1 cellular context compared by ENCODE assay signal in genomic region chr10:73908853-73909611, GRCh38.
TF ChIP-seq lines count a peak whose summit lies in the region.

No MANE protein-coding gene starts in this region.

TF ChIP-seq in HEK293, 187 proteins besides CTCF, POLR2A, EP300 and RAD21 (continued from another document and continues in another):
- peak; percentile 71; the same call in 1 of the 2 replicates for TF ChIP-seq TSHZ1 (tag by site-specific recombination; IDR thresholded peaks at IDR 0.05; ENCODE audit: borderline replicate concordance)
- 0 out of 2 replicates have a peak, but pooled peaks have one; percentile 20 for TF ChIP-seq ZNF518A (tag by site-specific recombination; conservative IDR thresholded peaks at IDR 0.05; ENCODE audit: low read depth)
- no peak for TF ChIP-seq ZNF473 (tag by site-specific recombination; IDR thresholded peaks at IDR 0.05)
- no peak for TF ChIP-seq ZNF548 (tag by site-specific recombination; IDR thresholded peaks at IDR 0.05)
- 0 out of 2 replicates have a peak, but pooled peaks have one; percentile 6 for TF ChIP-seq ZSCAN4 (tag by site-specific recombination; IDR thresholded peaks at IDR 0.05)
- no peak for TF ChIP-seq ZNF132 (tag by site-specific recombination; IDR thresholded peaks at IDR 0.05; ENCODE audit: borderline replicate concordance)
- TF ChIP-seq ZNF621 (tag by site-specific recombination; IDR thresholded peaks at IDR 0.05), result no peak
- no peak for TF ChIP-seq HOXC10 (CRISPR knock-in tag; IDR thresholded peaks at IDR 0.05)
- no peak for TF ChIP-seq ZNF221 (tag by site-specific recombination; IDR thresholded peaks at IDR 0.05; ENCODE audit: borderline replicate concordance)
- no peak for TF ChIP-seq GLI4 (tag by site-specific recombination; IDR thresholded peaks at IDR 0.05)
- TF ChIP-seq ZNF416 (tag by site-specific recombination; IDR thresholded peaks at IDR 0.05), result no peak
- TF ChIP-seq ZNF292 (tag by site-specific recombination; IDR thresholded peaks at IDR 0.05; ENCODE audit: borderline replicate concordance, low read depth), result 0 out of 2 replicates have a peak, but pooled peaks have one; percentile 2
- peak; percentile 29; the same call in 1 of the 2 replicates for TF ChIP-seq ZFP69B (tag by site-specific recombination; IDR thresholded peaks at IDR 0.05)
- TF ChIP-seq ZNF16 (tag by site-specific recombination; IDR thresholded peaks at IDR 0.05; ENCODE audit: low read depth), result no peak
- TF ChIP-seq SETDB1 (IDR thresholded peaks at IDR 0.05; ENCODE audit: insufficient read length, low read length), result peak; percentile 25
- no peak for TF ChIP-seq FEZF1 (tag by site-specific recombination; IDR thresholded peaks at IDR 0.05)
- TF ChIP-seq ZBTB11 (tag by site-specific recombination; conservative IDR thresholded peaks at IDR 0.05; ENCODE audit: low read depth), result peak; percentile 80
- TF ChIP-seq ZFP41 (tag by site-specific recombination; IDR thresholded peaks at IDR 0.05; ENCODE audit: borderline replicate concordance), result no peak
- peak; percentile 96 for TF ChIP-seq EGR2 (tag by site-specific recombination; IDR thresholded peaks at IDR 0.05; ENCODE audit: low read depth)
- no peak for TF ChIP-seq ZNF18 (tag by site-specific recombination; IDR thresholded peaks at IDR 0.05)
- peak; percentile 70; the same call in 1 of the 2 replicates for TF ChIP-seq TRIM28 (IDR thresholded peaks at IDR 0.05; ENCODE audit: borderline replicate concordance, low read length)
- no peak for TF ChIP-seq ZNF26 (tag by site-specific recombination; IDR thresholded peaks at IDR 0.05)
- peak; percentile 59 for TF ChIP-seq KLF8 (tag by site-specific recombination; IDR thresholded peaks at IDR 0.05)
- no peak for TF ChIP-seq ZNF624 (tag by site-specific recombination; IDR thresholded peaks at IDR 0.05)
- TF ChIP-seq ZNF610 (tag by site-specific recombination; IDR thresholded peaks at IDR 0.05; ENCODE audit: borderline replicate concordance), result no peak
- 0 out of 2 replicates have a peak, but pooled peaks have one; percentile 60 for TF ChIP-seq ZNF324 (tag by site-specific recombination; IDR thresholded peaks at IDR 0.05)
- peak; percentile 62; the same call in 1 of the 2 replicates for TF ChIP-seq ZNF639 (tag by site-specific recombination; IDR thresholded peaks at IDR 0.05)
- peak; percentile 71 for TF ChIP-seq ZNF843 (tag by site-specific recombination; IDR thresholded peaks at IDR 0.05)
- no peak for TF ChIP-seq ZNF354C (tag by site-specific recombination; IDR thresholded peaks at IDR 0.05; ENCODE audit: borderline replicate concordance, low read depth)
- TF ChIP-seq ZNF830 (tag by site-specific recombination; IDR thresholded peaks at IDR 0.05; ENCODE audit: low read depth), result no peak
